9 cellular contexts compared by ENCODE assay signal in the genomic region with DNA sequence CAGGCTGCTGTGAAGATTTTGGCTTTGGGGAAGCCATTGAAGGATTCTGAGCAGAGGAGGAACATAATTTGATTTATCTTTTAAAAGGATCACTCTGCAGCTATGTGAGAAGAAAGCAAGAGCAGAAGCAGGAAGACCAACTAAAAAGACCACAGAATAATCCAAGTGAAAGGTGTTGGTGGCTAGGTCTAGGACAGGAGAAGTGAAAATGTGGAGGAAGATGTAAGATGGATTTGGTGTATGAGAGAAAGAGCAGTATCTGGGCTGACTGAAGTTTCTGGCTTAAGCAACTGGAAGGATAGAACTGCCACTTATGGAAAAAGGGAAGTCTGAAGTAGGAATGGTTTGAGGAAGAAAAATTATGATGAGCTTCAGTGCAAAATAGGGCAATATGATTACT.
A peak's percentile ranks its signal among the peaks of the same experiment; 100 is the strongest.
DNase-seq lines count a peak whose midpoint lies in the region; ATAC-seq and TF ChIP-seq lines count a peak whose summit lies in the region.
"Had no signal": no experiment of that assay in that cellular context is flagged by ENCODE, and none has a peak within 500 bp of the region (broad histone marks: within the 10 kb centered on the region; RNA-seq: fewer than 3 reads in every experiment).

No MANE protein-coding gene starts in this region.

- H3K27me3 Mint-ChIP-seq in activated CD4-positive, alpha-beta T cell treated with anti-CD3 and anti-CD28 coated beads, Interleukin-2, amount 10 ng/mL, durations not matched to agents 7 days and 5 days: no peaks in the 10 kb centered on the region
- no peaks in the 10 kb centered on the region for H3K27me3 Mint-ChIP-seq in activated B cell treated with CpG ODN at 0.5 μM for 24 hours
- H3K27me3 Mint-ChIP-seq in stimulated activated naive B cell treated with anti-CD40 and anti-IgM and Interleukin-4, amounts not matched to agents 10 μg/mL and 1 μg/mL and 100 μg/mL, for 72 hours: no peaks in the 10 kb centered on the region

- ATAC-seq in HG02885 (IDR thresholded peaks at IDR 0.05; ENCODE audit: poor library complexity, unreplicated experiment): peak; percentile 34
- peak; percentile 13 for ATAC-seq in activated B cell treated with CpG ODN at 0.5 μM for 24 hours (ENCODE audit: low read depth)
- ATAC-seq in stimulated activated naive B cell treated with anti-CD40 and anti-IgM and Interleukin-4, amounts not matched to agents 10 μg/mL and 1 μg/mL and 100 μg/mL, for 72 hours (replicated peaks): peak; percentile 36 to 44

- DNase-seq in activated CD4-positive, alpha-beta T cell treated with anti-CD3 and anti-CD28 coated beads, Interleukin-2, amount 10 ng/mL, durations not matched to agents 7 days and 5 days: no peak
- DNase-seq in activated CD4-positive, alpha-beta T cell treated with anti-CD3 and anti-CD28 coated beads for 4 hours: no peak
- DNase-seq in activated B cell treated with CpG ODN at 0.5 μM for 24 hours: no peak
- DNase-seq in stimulated activated naive B cell treated with anti-CD40 and anti-IgM and Interleukin-4, amounts not matched to agents 10 μg/mL and 1 μg/mL and 100 μg/mL, for 72 hours: no peak
- no peak for DNase-seq in RKO (ENCODE audit: low spot score)
- DNase-seq in posterior cingulate gyrus: no peak
- DNase-seq in dorsolateral prefrontal cortex: no peak
- DNase-seq: heart right ventricle had no signal

- peak overlapping the region in 7 of 59 donors; percentile 5 to 40 (median 33) for H3K27ac ChIP-seq in dorsolateral prefrontal cortex

- CTCF ChIA-PET in activated CD4-positive, alpha-beta T cell treated with anti-CD3 and anti-CD28 coated beads, Interleukin-2, amount 10 ng/mL, durations not matched to agents 7 days and 5 days (lab: Charles Lee): interaction anchor here (0.6 to 1.1 kb wide), 3 partner anchors 12 to 37 kb away, joined by 3 to 6 read pairs (median 3); no protein-coding TSS in a partner anchor
- CTCF ChIA-PET in activated B cell treated with CpG ODN at 0.5 μM for 24 hours (lab: Charles Lee): interaction anchor here (0.7 to 1.6 kb wide), 4 partner anchors 13 to 53 kb away, joined by 3 to 9 read pairs (median 3); no protein-coding TSS in a partner anchor

- peak overlapping the region; percentile 43 for H3K4me3 Mint-ChIP-seq in activated CD4-positive, alpha-beta T cell treated with anti-CD3 and anti-CD28 coated beads, Interleukin-2, amount 10 ng/mL, durations not matched to agents 7 days and 5 days
- peak overlapping the region; percentile 36 for H3K4me3 Mint-ChIP-seq in activated B cell treated with CpG ODN at 0.5 μM for 24 hours
- peak overlapping the region; percentile 34 to 65 for H3K4me3 Mint-ChIP-seq in stimulated activated naive B cell treated with anti-CD40 and anti-IgM and Interleukin-4, amounts not matched to agents 10 μg/mL and 1 μg/mL and 100 μg/mL, for 72 hours

- H3K27me3 ChIP-seq in dorsolateral prefrontal cortex: no peaks in the 10 kb centered on the region
- H3K27me3 ChIP-seq: heart right ventricle had no signal

- TF ChIP-seq CTCF in activated B cell treated with CpG ODN at 0.5 μM for 24 hours (IDR thresholded peaks at IDR 0.05): no peak
- TF ChIP-seq CTCF in dorsolateral prefrontal cortex (IDR thresholded peaks at IDR 0.05 in 54 of 56, conservative IDR thresholded peaks at IDR 0.05 in 2 of 56; ENCODE audit: low read depth in 1 of 56, partially characterized antibody in 56 of 56): no peak

- peaks cover 10% of the 10 kb centered on the region for H3K9me3 Mint-ChIP-seq in activated CD4-positive, alpha-beta T cell treated with anti-CD3 and anti-CD28 coated beads, Interleukin-2, amount 10 ng/mL, durations not matched to agents 7 days and 5 days
- no peaks in the 10 kb centered on the region for H3K9me3 Mint-ChIP-seq in activated B cell treated with CpG ODN at 0.5 μM for 24 hours
- H3K9me3 Mint-ChIP-seq in stimulated activated naive B cell treated with anti-CD40 and anti-IgM and Interleukin-4, amounts not matched to agents 10 μg/mL and 1 μg/mL and 100 μg/mL, for 72 hours: no peaks in the 10 kb centered on the region

- H3K4me1 Mint-ChIP-seq in activated CD4-positive, alpha-beta T cell treated with anti-CD3 and anti-CD28 coated beads, Interleukin-2, amount 10 ng/mL, durations not matched to agents 7 days and 5 days: peaks cover 41% of the 10 kb centered on the region
- H3K4me1 Mint-ChIP-seq in activated B cell treated with CpG ODN at 0.5 μM for 24 hours: peaks cover 51% of the 10 kb centered on the region
- peaks cover 18 to 48% of the 10 kb centered on the region in 2 donors for H3K4me1 Mint-ChIP-seq in stimulated activated naive B cell treated with anti-CD40 and anti-IgM and Interleukin-4, amounts not matched to agents 10 μg/mL and 1 μg/mL and 100 μg/mL, for 72 hours

- peak overlapping the region; percentile 88 for H3K27ac Mint-ChIP-seq in activated CD4-positive, alpha-beta T cell treated with anti-CD3 and anti-CD28 coated beads, Interleukin-2, amount 10 ng/mL, durations not matched to agents 7 days and 5 days
- H3K27ac Mint-ChIP-seq in activated B cell treated with CpG ODN at 0.5 μM for 24 hours: peak overlapping the region; percentile 86
- peak overlapping the region; percentile 91 for H3K27ac Mint-ChIP-seq in stimulated activated naive B cell treated with anti-CD40 and anti-IgM and Interleukin-4, amounts not matched to agents 10 μg/mL and 1 μg/mL and 100 μg/mL, for 72 hours

- peaks cover 18% of the 10 kb centered on the region for H3K36me3 Mint-ChIP-seq in activated CD4-positive, alpha-beta T cell treated with anti-CD3 and anti-CD28 coated beads, Interleukin-2, amount 10 ng/mL, durations not matched to agents 7 days and 5 days (ENCODE audit: low read depth)
- no peaks in the 10 kb centered on the region for H3K36me3 Mint-ChIP-seq in activated B cell treated with CpG ODN at 0.5 μM for 24 hours (ENCODE audit: low read depth)
- no peaks in the 10 kb centered on the region for H3K36me3 Mint-ChIP-seq in stimulated activated naive B cell treated with anti-CD40 and anti-IgM and Interleukin-4, amounts not matched to agents 10 μg/mL and 1 μg/mL and 100 μg/mL, for 72 hours

- POLR2A ChIA-PET in activated CD4-positive, alpha-beta T cell treated with anti-CD3 and anti-CD28 coated beads, Interleukin-2, amount 10 ng/mL, durations not matched to agents 7 days and 5 days (lab: Charles Lee): interaction anchor here (0.6 kb wide), 1 partner anchor 19 kb away, joined by 3 read pairs; no protein-coding TSS in a partner anchor
- POLR2A ChIA-PET in activated B cell treated with CpG ODN at 0.5 μM for 24 hours (lab: Charles Lee): interaction anchor here (0.8 to 2.6 kb wide), 6 partner anchors 18 to 213 kb away, joined by 3 to 22 read pairs (median 5); a partner anchor contains a TSS

- intact Hi-C loops in activated B cell treated with CpG ODN at 0.5 μM for 24 hours (cut with micrococcal nuclease) (loop anchor here (1.0 to 2.0 kb wide), 4 partner anchors 34 to 62 kb away; a partner anchor contains a TSS), posterior cingulate gyrus (cut with DNase I) (no loop called here), dorsolateral prefrontal cortex (cut with DNase I) (no loop called here)

- H3K4me3 ChIP-seq in dorsolateral prefrontal cortex: no peak overlapping the region
- H3K4me3 ChIP-seq: heart right ventricle had no signal
